Comparison of ENCODE assay signal across 1 cellular context in the genomic region with DNA sequence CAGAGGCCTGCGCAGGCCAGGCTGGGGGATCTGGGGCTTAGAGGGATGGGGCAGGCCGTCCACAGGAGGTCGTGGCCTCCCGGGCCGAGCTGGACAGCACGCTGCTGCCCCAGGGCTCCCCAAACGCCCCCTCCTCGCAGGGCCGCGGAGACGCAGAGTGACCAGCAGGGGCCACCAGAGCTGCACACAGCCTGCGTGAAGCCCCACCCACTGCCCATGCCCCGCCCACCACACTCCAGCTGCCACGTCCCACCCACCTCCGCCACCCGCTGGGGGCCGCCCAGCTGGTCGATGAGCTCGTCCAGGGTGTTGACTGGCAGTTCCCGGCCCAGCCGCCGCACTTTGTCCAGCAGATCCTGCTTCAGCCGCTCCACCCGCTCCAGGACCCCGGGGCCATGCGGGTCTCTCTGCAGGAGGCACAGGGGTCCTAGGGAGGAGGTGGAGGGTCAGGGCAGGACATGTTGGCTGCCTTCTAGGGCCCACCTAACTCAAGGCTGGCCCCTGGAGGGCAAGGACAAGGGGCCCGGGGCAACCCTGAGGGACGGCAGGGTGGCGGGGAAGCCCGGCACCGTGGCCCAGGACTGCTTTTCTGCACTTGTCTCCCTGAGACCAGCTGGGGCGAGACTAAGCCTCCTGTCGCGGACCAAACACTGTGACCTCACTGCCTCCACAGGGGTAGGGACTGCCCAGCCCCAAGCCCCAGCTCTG.
TF ChIP-seq lines count a peak whose summit lies in the region.

No MANE protein-coding gene starts in this region.

TF ChIP-seq in HepG2, 621 proteins besides CTCF, POLR2A, EP300 and RAD21 (continued from another document and continues in another):
- TF ChIP-seq, protein P1, sequence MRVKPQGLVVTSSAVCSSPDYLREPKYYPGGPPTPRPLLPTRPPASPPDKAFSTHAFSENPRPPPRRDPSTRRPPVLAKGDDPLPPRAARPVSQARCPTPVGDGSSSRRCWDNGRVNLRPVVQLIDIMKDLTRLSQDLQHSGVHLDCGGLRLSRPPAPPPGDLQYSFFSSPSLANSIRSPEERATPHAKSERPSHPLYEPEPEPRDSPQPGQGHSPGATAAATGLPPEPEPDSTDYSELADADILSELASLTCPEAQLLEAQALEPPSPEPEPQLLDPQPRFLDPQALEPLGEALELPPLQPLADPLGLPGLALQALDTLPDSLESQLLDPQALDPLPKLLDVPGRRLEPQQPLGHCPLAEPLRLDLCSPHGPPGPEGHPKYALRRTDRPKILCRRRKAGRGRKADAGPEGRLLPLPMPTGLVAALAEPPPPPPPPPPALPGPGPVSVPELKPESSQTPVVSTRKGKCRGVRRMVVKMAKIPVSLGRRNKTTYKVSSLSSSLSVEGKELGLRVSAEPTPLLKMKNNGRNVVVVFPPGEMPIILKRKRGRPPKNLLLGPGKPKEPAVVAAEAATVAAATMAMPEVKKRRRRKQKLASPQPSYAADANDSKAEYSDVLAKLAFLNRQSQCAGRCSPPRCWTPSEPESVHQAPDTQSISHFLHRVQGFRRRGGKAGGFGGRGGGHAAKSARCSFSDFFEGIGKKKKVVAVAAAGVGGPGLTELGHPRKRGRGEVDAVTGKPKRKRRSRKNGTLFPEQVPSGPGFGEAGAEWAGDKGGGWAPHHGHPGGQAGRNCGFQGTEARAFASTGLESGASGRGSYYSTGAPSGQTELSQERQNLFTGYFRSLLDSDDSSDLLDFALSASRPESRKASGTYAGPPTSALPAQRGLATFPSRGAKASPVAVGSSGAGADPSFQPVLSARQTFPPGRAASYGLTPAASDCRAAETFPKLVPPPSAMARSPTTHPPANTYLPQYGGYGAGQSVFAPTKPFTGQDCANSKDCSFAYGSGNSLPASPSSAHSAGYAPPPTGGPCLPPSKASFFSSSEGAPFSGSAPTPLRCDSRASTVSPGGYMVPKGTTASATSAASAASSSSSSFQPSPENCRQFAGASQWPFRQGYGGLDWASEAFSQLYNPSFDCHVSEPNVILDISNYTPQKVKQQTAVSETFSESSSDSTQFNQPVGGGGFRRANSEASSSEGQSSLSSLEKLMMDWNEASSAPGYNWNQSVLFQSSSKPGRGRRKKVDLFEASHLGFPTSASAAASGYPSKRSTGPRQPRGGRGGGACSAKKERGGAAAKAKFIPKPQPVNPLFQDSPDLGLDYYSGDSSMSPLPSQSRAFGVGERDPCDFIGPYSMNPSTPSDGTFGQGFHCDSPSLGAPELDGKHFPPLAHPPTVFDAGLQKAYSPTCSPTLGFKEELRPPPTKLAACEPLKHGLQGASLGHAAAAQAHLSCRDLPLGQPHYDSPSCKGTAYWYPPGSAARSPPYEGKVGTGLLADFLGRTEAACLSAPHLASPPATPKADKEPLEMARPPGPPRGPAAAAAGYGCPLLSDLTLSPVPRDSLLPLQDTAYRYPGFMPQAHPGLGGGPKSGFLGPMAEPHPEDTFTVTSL (CRISPR knock-in tag; IDR thresholded peaks at IDR 0.05; ENCODE audit: borderline replicate concordance), result no peak; the same call in 1 of the 2 replicates
- TF ChIP-seq GATA4 (IDR thresholded peaks at IDR 0.05; ENCODE audit: borderline replicate concordance, low read depth) (no peak), SNAPC2 (CRISPR knock-in tag; IDR thresholded peaks at IDR 0.05) (0 out of 2 replicates have a peak, but pooled peaks have one; percentile 75), ZNF605 (CRISPR knock-in tag; IDR thresholded peaks at IDR 0.05) (peak; percentile 86), SAFB2 (CRISPR knock-in tag; IDR thresholded peaks at IDR 0.05; ENCODE audit: borderline replicate concordance, low read depth) (no peak), ETV6 (CRISPR knock-in tag; conservative IDR thresholded peaks at IDR 0.05) (no peak; the same call in 1 of the 2 replicates), RFXANK (CRISPR knock-in tag; IDR thresholded peaks at IDR 0.05) (no peak), ZNF761 (CRISPR knock-in tag; conservative IDR thresholded peaks at IDR 0.05) (peak; percentile 91), ZNF138 (CRISPR knock-in tag; IDR thresholded peaks at IDR 0.05; ENCODE audit: low read depth) (peak; percentile 64; the same call in 1 of the 2 replicates), ZNF652 (CRISPR knock-in tag; IDR thresholded peaks at IDR 0.05; ENCODE audit: borderline replicate concordance, low read depth) (no peak), ZSCAN31 (CRISPR knock-in tag; IDR thresholded peaks at IDR 0.05; ENCODE audit: low read depth) (peak; percentile 80; the same call in 1 of the 2 replicates), RNF2 (conservative IDR thresholded peaks at IDR 0.05; ENCODE audit: low read depth) (no peak), ZNF530 (CRISPR knock-in tag; IDR thresholded peaks at IDR 0.05; ENCODE audit: low read depth) (no peak), HMG20B (CRISPR knock-in tag; conservative IDR thresholded peaks at IDR 0.05) (no peak), ZFYVE20 (CRISPR knock-in tag; IDR thresholded peaks at IDR 0.05; ENCODE audit: borderline replicate concordance, low read depth) (no peak), CEBPG (CRISPR knock-in tag; IDR thresholded peaks at IDR 0.05) (no peak), ZIK1 (CRISPR knock-in tag; IDR thresholded peaks at IDR 0.05; ENCODE audit: borderline replicate concordance, low read depth) (no peak), AGO2 (optimal IDR thresholded peaks at IDR 0.05; ENCODE audit: low read depth, low read length) (no peak), RBM22 (optimal IDR thresholded peaks at IDR 0.05; ENCODE audit: low read length) (peak; percentile 66), GZF1 (CRISPR knock-in tag; IDR thresholded peaks at IDR 0.05) (0 out of 2 replicates have a peak, but pooled peaks have one; percentile 39), PAWR (CRISPR knock-in tag; IDR thresholded peaks at IDR 0.05; ENCODE audit: borderline replicate concordance) (no peak), SPEN (CRISPR knock-in tag; IDR thresholded peaks at IDR 0.05; ENCODE audit: low read depth) (peak; percentile 71)
- TF ChIP-seq, protein P2, sequence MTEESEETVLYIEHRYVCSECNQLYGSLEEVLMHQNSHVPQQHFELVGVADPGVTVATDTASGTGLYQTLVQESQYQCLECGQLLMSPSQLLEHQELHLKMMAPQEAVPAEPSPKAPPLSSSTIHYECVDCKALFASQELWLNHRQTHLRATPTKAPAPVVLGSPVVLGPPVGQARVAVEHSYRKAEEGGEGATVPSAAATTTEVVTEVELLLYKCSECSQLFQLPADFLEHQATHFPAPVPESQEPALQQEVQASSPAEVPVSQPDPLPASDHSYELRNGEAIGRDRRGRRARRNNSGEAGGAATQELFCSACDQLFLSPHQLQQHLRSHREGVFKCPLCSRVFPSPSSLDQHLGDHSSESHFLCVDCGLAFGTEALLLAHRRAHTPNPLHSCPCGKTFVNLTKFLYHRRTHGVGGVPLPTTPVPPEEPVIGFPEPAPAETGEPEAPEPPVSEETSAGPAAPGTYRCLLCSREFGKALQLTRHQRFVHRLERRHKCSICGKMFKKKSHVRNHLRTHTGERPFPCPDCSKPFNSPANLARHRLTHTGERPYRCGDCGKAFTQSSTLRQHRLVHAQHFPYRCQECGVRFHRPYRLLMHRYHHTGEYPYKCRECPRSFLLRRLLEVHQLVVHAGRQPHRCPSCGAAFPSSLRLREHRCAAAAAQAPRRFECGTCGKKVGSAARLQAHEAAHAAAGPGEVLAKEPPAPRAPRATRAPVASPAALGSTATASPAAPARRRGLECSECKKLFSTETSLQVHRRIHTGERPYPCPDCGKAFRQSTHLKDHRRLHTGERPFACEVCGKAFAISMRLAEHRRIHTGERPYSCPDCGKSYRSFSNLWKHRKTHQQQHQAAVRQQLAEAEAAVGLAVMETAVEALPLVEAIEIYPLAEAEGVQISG (CRISPR knock-in tag; IDR thresholded peaks at IDR 0.05), result peak; percentile 67
- TF ChIP-seq, protein P3, sequence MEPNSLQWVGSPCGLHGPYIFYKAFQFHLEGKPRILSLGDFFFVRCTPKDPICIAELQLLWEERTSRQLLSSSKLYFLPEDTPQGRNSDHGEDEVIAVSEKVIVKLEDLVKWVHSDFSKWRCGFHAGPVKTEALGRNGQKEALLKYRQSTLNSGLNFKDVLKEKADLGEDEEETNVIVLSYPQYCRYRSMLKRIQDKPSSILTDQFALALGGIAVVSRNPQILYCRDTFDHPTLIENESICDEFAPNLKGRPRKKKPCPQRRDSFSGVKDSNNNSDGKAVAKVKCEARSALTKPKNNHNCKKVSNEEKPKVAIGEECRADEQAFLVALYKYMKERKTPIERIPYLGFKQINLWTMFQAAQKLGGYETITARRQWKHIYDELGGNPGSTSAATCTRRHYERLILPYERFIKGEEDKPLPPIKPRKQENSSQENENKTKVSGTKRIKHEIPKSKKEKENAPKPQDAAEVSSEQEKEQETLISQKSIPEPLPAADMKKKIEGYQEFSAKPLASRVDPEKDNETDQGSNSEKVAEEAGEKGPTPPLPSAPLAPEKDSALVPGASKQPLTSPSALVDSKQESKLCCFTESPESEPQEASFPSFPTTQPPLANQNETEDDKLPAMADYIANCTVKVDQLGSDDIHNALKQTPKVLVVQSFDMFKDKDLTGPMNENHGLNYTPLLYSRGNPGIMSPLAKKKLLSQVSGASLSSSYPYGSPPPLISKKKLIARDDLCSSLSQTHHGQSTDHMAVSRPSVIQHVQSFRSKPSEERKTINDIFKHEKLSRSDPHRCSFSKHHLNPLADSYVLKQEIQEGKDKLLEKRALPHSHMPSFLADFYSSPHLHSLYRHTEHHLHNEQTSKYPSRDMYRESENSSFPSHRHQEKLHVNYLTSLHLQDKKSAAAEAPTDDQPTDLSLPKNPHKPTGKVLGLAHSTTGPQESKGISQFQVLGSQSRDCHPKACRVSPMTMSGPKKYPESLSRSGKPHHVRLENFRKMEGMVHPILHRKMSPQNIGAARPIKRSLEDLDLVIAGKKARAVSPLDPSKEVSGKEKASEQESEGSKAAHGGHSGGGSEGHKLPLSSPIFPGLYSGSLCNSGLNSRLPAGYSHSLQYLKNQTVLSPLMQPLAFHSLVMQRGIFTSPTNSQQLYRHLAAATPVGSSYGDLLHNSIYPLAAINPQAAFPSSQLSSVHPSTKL (CRISPR knock-in tag; IDR thresholded peaks at IDR 0.05), result peak; percentile 58; the same call in 1 of the 2 replicates
- TF ChIP-seq, protein P4, sequence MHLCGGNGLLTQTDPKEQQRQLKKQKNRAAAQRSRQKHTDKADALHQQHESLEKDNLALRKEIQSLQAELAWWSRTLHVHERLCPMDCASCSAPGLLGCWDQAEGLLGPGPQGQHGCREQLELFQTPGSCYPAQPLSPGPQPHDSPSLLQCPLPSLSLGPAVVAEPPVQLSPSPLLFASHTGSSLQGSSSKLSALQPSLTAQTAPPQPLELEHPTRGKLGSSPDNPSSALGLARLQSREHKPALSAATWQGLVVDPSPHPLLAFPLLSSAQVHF (CRISPR knock-in tag; IDR thresholded peaks at IDR 0.05), result no peak
- TF ChIP-seq, protein P5, sequence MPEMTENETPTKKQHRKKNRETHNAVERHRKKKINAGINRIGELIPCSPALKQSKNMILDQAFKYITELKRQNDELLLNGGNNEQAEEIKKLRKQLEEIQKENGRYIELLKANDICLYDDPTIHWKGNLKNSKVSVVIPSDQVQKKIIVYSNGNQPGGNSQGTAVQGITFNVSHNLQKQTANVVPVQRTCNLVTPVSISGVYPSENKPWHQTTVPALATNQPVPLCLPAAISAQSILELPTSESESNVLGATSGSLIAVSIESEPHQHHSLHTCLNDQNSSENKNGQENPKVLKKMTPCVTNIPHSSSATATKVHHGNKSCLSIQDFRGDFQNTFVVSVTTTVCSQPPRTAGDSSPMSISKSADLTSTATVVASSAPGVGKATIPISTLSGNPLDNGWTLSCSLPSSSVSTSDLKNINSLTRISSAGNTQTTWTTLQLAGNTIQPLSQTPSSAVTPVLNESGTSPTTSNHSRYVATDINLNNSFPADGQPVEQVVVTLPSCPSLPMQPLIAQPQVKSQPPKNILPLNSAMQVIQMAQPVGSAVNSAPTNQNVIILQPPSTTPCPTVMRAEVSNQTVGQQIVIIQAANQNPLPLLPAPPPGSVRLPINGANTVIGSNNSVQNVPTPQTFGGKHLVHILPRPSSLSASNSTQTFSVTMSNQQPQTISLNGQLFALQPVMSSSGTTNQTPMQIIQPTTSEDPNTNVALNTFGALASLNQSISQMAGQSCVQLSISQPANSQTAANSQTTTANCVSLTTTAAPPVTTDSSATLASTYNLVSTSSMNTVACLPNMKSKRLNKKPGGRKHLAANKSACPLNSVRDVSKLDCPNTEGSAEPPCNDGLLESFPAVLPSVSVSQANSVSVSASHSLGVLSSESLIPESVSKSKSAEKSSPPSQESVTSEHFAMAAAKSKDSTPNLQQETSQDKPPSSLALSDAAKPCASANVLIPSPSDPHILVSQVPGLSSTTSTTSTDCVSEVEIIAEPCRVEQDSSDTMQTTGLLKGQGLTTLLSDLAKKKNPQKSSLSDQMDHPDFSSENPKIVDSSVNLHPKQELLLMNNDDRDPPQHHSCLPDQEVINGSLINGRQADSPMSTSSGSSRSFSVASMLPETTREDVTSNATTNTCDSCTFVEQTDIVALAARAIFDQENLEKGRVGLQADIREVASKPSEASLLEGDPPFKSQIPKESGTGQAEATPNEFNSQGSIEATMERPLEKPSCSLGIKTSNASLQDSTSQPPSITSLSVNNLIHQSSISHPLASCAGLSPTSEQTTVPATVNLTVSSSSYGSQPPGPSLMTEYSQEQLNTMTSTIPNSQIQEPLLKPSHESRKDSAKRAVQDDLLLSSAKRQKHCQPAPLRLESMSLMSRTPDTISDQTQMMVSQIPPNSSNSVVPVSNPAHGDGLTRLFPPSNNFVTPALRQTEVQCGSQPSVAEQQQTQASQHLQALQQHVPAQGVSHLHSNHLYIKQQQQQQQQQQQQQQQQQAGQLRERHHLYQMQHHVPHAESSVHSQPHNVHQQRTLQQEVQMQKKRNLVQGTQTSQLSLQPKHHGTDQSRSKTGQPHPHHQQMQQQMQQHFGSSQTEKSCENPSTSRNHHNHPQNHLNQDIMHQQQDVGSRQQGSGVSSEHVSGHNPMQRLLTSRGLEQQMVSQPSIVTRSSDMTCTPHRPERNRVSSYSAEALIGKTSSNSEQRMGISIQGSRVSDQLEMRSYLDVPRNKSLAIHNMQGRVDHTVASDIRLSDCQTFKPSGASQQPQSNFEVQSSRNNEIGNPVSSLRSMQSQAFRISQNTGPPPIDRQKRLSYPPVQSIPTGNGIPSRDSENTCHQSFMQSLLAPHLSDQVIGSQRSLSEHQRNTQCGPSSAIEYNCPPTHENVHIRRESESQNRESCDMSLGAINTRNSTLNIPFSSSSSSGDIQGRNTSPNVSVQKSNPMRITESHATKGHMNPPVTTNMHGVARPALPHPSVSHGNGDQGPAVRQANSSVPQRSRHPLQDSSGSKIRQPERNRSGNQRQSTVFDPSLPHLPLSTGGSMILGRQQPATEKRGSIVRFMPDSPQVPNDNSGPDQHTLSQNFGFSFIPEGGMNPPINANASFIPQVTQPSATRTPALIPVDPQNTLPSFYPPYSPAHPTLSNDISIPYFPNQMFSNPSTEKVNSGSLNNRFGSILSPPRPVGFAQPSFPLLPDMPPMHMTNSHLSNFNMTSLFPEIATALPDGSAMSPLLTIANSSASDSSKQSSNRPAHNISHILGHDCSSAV (CRISPR knock-in tag; IDR thresholded peaks at IDR 0.05; ENCODE audit: borderline replicate concordance), result no peak
- TF ChIP-seq, protein P6, sequence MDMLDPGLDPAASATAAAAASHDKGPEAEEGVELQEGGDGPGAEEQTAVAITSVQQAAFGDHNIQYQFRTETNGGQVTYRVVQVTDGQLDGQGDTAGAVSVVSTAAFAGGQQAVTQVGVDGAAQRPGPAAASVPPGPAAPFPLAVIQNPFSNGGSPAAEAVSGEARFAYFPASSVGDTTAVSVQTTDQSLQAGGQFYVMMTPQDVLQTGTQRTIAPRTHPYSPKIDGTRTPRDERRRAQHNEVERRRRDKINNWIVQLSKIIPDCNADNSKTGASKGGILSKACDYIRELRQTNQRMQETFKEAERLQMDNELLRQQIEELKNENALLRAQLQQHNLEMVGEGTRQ (IDR thresholded peaks at IDR 0.05; ENCODE audit: low read depth, low read length), result no peak
- TF ChIP-seq, protein P6 (CRISPR knock-in tag; IDR thresholded peaks at IDR 0.05; ENCODE audit: borderline replicate concordance), result no peak
